In the genomic region with DNA sequence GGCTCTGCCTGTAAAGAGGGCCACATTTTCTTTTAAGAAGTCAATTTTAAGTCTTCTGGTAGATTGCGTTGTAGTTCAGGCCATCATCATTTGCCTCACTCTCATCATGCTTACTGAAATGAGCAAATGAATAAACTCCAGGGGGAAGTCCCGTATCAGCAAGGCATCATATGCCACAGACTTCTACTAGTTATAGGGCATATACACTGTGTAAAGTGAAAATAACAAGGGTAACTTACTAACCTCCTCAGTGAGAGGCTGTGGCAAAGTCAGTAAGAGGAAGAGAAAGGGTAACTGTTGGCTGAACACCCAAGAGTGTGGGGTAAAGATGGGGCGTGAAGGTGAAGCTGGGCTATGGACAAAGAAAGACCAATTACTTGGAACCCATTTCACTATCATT, we compare ENCODE assay signal across 18 cellular contexts.
DNase-seq lines count a peak whose midpoint lies in the region; ATAC-seq and TF ChIP-seq lines count a peak whose summit lies in the region.
"Had no signal": no experiment of that assay in that cellular context is flagged by ENCODE, and none has a peak within 500 bp of the region (broad histone marks: within the 10 kb centered on the region; RNA-seq: fewer than 3 reads in every experiment).

No MANE protein-coding gene starts in this region.

- H2AFZ ChIP-seq in hepatocyte = no peak overlapping the region

- H3K27me3 Mint-ChIP-seq in activated B cell treated with CpG ODN at 0.5 μM for 24 hours = no peaks in the 10 kb centered on the region
- H3K27me3 Mint-ChIP-seq in activated CD8-positive, alpha-beta memory T cell treated with anti-CD3 and anti-CD28 coated beads, Interleukin-2, amount 10 ng/mL, durations not matched to agents 7 days and 5 days = no peaks in the 10 kb centered on the region
- H3K27me3 Mint-ChIP-seq: stimulated activated naive CD8-positive, alpha-beta T cell treated with anti-CD3 and anti-CD28 coated beads, Interleukin-15, amount 100 ng/mL, for 72 hours had no signal

- WGBS in hepatocyte (ENCODE audit: low lambda C conversion rate, missing lambda C conversion rate) = 88% methylated on average over 3 of the region's 3 CpGs

- intact Hi-C loops in activated B cell treated with CpG ODN at 0.5 μM for 24 hours (cut with micrococcal nuclease) = no loop called here

- DNase-seq in activated B cell treated with CpG ODN at 0.5 μM for 24 hours = no peak
- DNase-seq in RPMI8226 = no peak
- no peak for DNase-seq in stimulated activated CD4-positive, alpha-beta T cell treated with anti-CD3 and anti-CD28 coated beads, Interleukin-4, amount 100 ng/mL, for 1 hour
- no peak for DNase-seq in hepatocyte (ENCODE audit: low spot score)
- DNase-seq in activated CD8-positive, alpha-beta memory T cell treated with anti-CD3 and anti-CD28 coated beads, Interleukin-2, amount 10 ng/mL, durations not matched to agents 7 days and 5 days = no peak
- DNase-seq: adrenal gland; cortex of kidney; midbrain; NCI-H1092 treated with DMSO at 0.1 percent for 48 hours; NCI-H69; posterior cingulate gyrus; SHP77; stimulated activated CD4-positive, alpha-beta T cell treated with anti-CD3 and anti-CD28 coated beads, Interleukin-2, amount 100 ng/mL, for 48 hours; stimulated activated naive CD8-positive, alpha-beta T cell treated with anti-CD3 and anti-CD28 coated beads, Interleukin-15, amount 100 ng/mL, for 72 hours had no signal

- no peaks in the 10 kb centered on the region for H3K27me3 ChIP-seq in hepatocyte
- H3K27me3 ChIP-seq: adrenal gland had no signal

- no peaks in the 10 kb centered on the region for H3K4me1 ChIP-seq in hepatocyte (ENCODE audit: insufficient read depth)
- H3K4me1 ChIP-seq: adrenal gland had no signal

- no peak for TF ChIP-seq CTCF in activated B cell treated with CpG ODN at 0.5 μM for 24 hours (IDR thresholded peaks at IDR 0.05)
- TF ChIP-seq CTCF in hepatocyte (IDR thresholded peaks at IDR 0.05; ENCODE audit: poor library complexity) = no peak

- no peaks in the 10 kb centered on the region for H3K9me2 ChIP-seq in hepatocyte (replicated peaks; ENCODE audit: insufficient read depth)

- H3K36me3 ChIP-seq in hepatocyte (replicated peaks; ENCODE audit: insufficient read depth, low read depth) = no peaks in the 10 kb centered on the region
- H3K36me3 ChIP-seq: adrenal gland had no signal

- peak; percentile 74 for ATAC-seq in GM18858 (IDR thresholded peaks at IDR 0.05; ENCODE audit: unreplicated experiment)
- peak; percentile 90 for ATAC-seq in GM21526 (IDR thresholded peaks at IDR 0.05; ENCODE audit: low FRiP score, unreplicated experiment)
- ATAC-seq in HG03039 (IDR thresholded peaks at IDR 0.05; ENCODE audit: unreplicated experiment) = peak; percentile 87
- ATAC-seq in activated B cell treated with CpG ODN at 0.5 μM for 24 hours (ENCODE audit: low read depth) = peak; percentile 21
- no peak for ATAC-seq in activated CD8-positive, alpha-beta memory T cell treated with anti-CD3 and anti-CD28 coated beads, Interleukin-2, amount 10 ng/mL, durations not matched to agents 7 days and 5 days
- ATAC-seq: HepG2; stimulated activated naive CD8-positive, alpha-beta T cell treated with anti-CD3 and anti-CD28 coated beads, Interleukin-15, amount 100 ng/mL, for 72 hours had no signal

- H3K36me3 Mint-ChIP-seq in activated B cell treated with CpG ODN at 0.5 μM for 24 hours (ENCODE audit: low read depth) = no peaks in the 10 kb centered on the region
- no peaks in the 10 kb centered on the region for H3K36me3 Mint-ChIP-seq in activated CD8-positive, alpha-beta memory T cell treated with anti-CD3 and anti-CD28 coated beads, Interleukin-2, amount 10 ng/mL, durations not matched to agents 7 days and 5 days

- no peaks in the 10 kb centered on the region for H3K79me2 ChIP-seq in hepatocyte

- H3K27ac ChIP-seq in hepatocyte = no peak overlapping the region
- H3K27ac ChIP-seq: adrenal gland had no signal

- no peak overlapping the region for H3K4me2 ChIP-seq in hepatocyte

- H3K4me3 ChIP-seq in hepatocyte = no peak overlapping the region
- H3K4me3 ChIP-seq: adrenal gland had no signal

- H3K4me1 Mint-ChIP-seq in activated B cell treated with CpG ODN at 0.5 μM for 24 hours = no peaks in the 10 kb centered on the region
- H3K4me1 Mint-ChIP-seq in activated CD8-positive, alpha-beta memory T cell treated with anti-CD3 and anti-CD28 coated beads, Interleukin-2, amount 10 ng/mL, durations not matched to agents 7 days and 5 days = no peaks in the 10 kb centered on the region
- H3K4me1 Mint-ChIP-seq: stimulated activated naive CD8-positive, alpha-beta T cell treated with anti-CD3 and anti-CD28 coated beads, Interleukin-15, amount 100 ng/mL, for 72 hours had no signal

- POLR2A ChIA-PET in activated B cell treated with CpG ODN at 0.5 μM for 24 hours (lab: Charles Lee) = no interaction called here

- CTCF ChIA-PET in activated B cell treated with CpG ODN at 0.5 μM for 24 hours (lab: Charles Lee) = no interaction called here
- CTCF ChIA-PET in activated CD8-positive, alpha-beta memory T cell treated with anti-CD3 and anti-CD28 coated beads, Interleukin-2, amount 10 ng/mL, durations not matched to agents 7 days and 5 days (lab: Charles Lee) = no interaction called here

- no peaks in the 10 kb centered on the region for H3K9me3 Mint-ChIP-seq in activated B cell treated with CpG ODN at 0.5 μM for 24 hours
- no peaks in the 10 kb centered on the region for H3K9me3 Mint-ChIP-seq in activated CD8-positive, alpha-beta memory T cell treated with anti-CD3 and anti-CD28 coated beads, Interleukin-2, amount 10 ng/mL, durations not matched to agents 7 days and 5 days (ENCODE audit: low read depth)

- no peak overlapping the region for H3K27ac Mint-ChIP-seq in activated B cell treated with CpG ODN at 0.5 μM for 24 hours
- no peak overlapping the region for H3K27ac Mint-ChIP-seq in activated CD8-positive, alpha-beta memory T cell treated with anti-CD3 and anti-CD28 coated beads, Interleukin-2, amount 10 ng/mL, durations not matched to agents 7 days and 5 days
- H3K27ac Mint-ChIP-seq: stimulated activated naive CD8-positive, alpha-beta T cell treated with anti-CD3 and anti-CD28 coated beads, Interleukin-15, amount 100 ng/mL, for 72 hours had no signal

- H3K9me3 ChIP-seq in hepatocyte (ENCODE audit: low read depth) = no peaks in the 10 kb centered on the region
- H3K9me3 ChIP-seq: adrenal gland had no signal

- no peaks in the 10 kb centered on the region for H4K20me1 ChIP-seq in hepatocyte (ENCODE audit: insufficient read depth, poor library complexity, severe bottlenecking)

- no peak overlapping the region for H3K4me3 Mint-ChIP-seq in activated B cell treated with CpG ODN at 0.5 μM for 24 hours
- no peak overlapping the region for H3K4me3 Mint-ChIP-seq in activated CD8-positive, alpha-beta memory T cell treated with anti-CD3 and anti-CD28 coated beads, Interleukin-2, amount 10 ng/mL, durations not matched to agents 7 days and 5 days
- H3K4me3 Mint-ChIP-seq: stimulated activated naive CD8-positive, alpha-beta T cell treated with anti-CD3 and anti-CD28 coated beads, Interleukin-15, amount 100 ng/mL, for 72 hours had no signal
